ENCODE assay signal across 26 cellular contexts in the genomic region with DNA sequence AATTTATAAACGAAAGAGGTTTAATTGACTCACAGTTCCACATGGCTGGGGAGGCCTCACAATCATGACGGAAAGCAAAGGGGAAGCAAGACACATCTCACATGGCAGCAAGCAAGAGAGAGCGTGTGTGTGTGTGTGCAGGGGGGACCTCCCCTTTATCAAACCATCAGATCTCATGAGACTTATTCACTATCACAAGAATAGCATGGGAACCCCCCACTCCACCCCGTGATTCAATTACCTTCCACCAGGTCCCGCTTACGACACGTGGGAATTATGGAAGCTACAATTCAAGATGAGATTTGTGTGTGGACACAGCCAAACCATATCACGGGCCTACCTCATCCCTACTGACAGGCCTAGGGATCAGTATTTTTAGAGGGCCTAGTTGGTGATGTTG. TPM values are rescaled to one million over a fixed set of nuclear protein-coding genes. Genes with fewer than 3 reads are reported as not detected.
A peak's percentile ranks its signal among the peaks of the same experiment; 100 is the strongest.
DNase-seq lines count a peak whose midpoint lies in the region; ATAC-seq, FAIRE-seq and TF ChIP-seq lines count a peak whose summit lies in the region.
"Had no signal": no experiment of that assay in that cellular context is flagged by ENCODE, and none has a peak within 500 bp of the region (broad histone marks: within the 10 kb centered on the region; RNA-seq: fewer than 3 reads in every experiment).

No MANE protein-coding gene starts in this region.

- SMC1A ChIA-PET in GM12878 (lab: Charles Lee; ENCODE audit: uncharacterized antibody, unreplicated experiment): interaction anchor here (1.1 to 5.2 kb wide), 3 partner anchors 95 to 712 kb away, joined by 4 to 64 read pairs (median 5); no protein-coding TSS in a partner anchor

- no peaks in the 10 kb centered on the region for H3K9me3 Mint-ChIP-seq in type B pancreatic cell

- TF ChIP-seq RAD21 in GM12878 (IDR thresholded peaks at IDR 0.05; ENCODE audit: insufficient read depth, low read depth, low read length): no peak

- H3K27me3 Mint-ChIP-seq in type B pancreatic cell: peaks cover 82% of the 10 kb centered on the region

- H4K20me1 ChIP-seq in GM12878 (ENCODE audit: control insufficient read depth, insufficient read depth): no peaks in the 10 kb centered on the region

- TF ChIP-seq EP300 in GM12878 (IDR thresholded peaks at IDR 0.05; ENCODE audit: borderline replicate concordance in 1 of 2, control insufficient read depth in 1 of 2, low read depth in 2 of 2, low read length in 2 of 2): no peak
- TF ChIP-seq EP300 in esophagus muscularis mucosa (IDR thresholded peaks at IDR 0.05): no peak

- H3K9ac ChIP-seq in GM12878 (ENCODE audit: control insufficient read depth, insufficient read depth, low read length): no peak overlapping the region
- H3K9ac ChIP-seq: BLaER1 had no signal

- H3K4me3 ChIP-seq in GM12878 (no peak overlapping the region), esophagus muscularis mucosa (no peak overlapping the region)
- H3K4me3 ChIP-seq: BLaER1 had no signal

- no peak overlapping the region for H3K27ac ChIP-seq in GM12878 (ENCODE audit: control insufficient read depth, insufficient read depth)
- H3K27ac ChIP-seq in esophagus muscularis mucosa (replicated peaks in 1 of 4): no peak overlapping the region
- H3K27ac ChIP-seq in RWPE1: no peak overlapping the region
- H3K27ac ChIP-seq: BLaER1 had no signal

- CTCF ChIA-PET in GM12878 (lab: Yijun Ruan, JAX): interaction anchor here (0.6 to 5.9 kb wide), 4 partner anchors 94 to 454 kb away, joined by 3 to 84 read pairs (median 4); no protein-coding TSS in a partner anchor
- CTCF ChIA-PET in RWPE1 (lab: Yijun Ruan, JAX): interaction anchor here (0.6 kb wide), 2 partner anchors 188 to 306 kb away, joined by 3 read pairs; no protein-coding TSS in a partner anchor

- H3K27me3 ChIP-seq in GM12878 (replicated peaks in 1 of 2; ENCODE audit: control insufficient read depth in 2 of 2, insufficient read depth in 2 of 2, low read length in 1 of 2) (peaks cover 0 to 2% of the 10 kb centered on the region in 2 experiments; a peak in 2 of 4 replicates), esophagus muscularis mucosa (peaks cover 0 to 15% (median 2%) of the 10 kb centered on the region in 4 donors)

- H3K36me3 ChIP-seq in GM12878 (ENCODE audit: control insufficient read depth in 2 of 2, insufficient read depth in 2 of 2, low read length in 1 of 2) (no peaks in the 10 kb centered on the region), esophagus muscularis mucosa (no peaks in the 10 kb centered on the region)
- H3K36me3 ChIP-seq: BE2C, BLaER1 had no signal

- TF ChIP-seq CTCF in GM12878 (IDR thresholded peaks at IDR 0.05 in 2 of 3, conservative IDR thresholded peaks at IDR 0.05 in 1 of 3; ENCODE audit: control insufficient read depth in 2 of 3, extremely low read depth in 1 of 3, insufficient read depth in 1 of 3, low read depth in 3 of 3, low read length in 3 of 3) (no peak), esophagus muscularis mucosa (IDR thresholded peaks at IDR 0.05) (no peak), type B pancreatic cell (conservative IDR thresholded peaks at IDR 0.05) (no peak), RWPE1 (conservative IDR thresholded peaks at IDR 0.05; ENCODE audit: low read depth) (no peak)

- H2AFZ ChIP-seq in GM12878 (ENCODE audit: control insufficient read depth, low read depth, low read length): no peak overlapping the region

- DNase-seq in GM12878 (ENCODE audit: low read depth, low spot score) (no peak), esophagus muscularis mucosa (ENCODE audit: extremely low spot score) (peak; percentile 64), type B pancreatic cell (ENCODE audit: extremely low spot score, unreplicated experiment) (peak; percentile 16), T1000 (lab: John Stamatoyannopoulos, UW) (no peak), RWPE1 (ENCODE audit: low spot score) (no peak)
- DNase-seq: 8988T; ACHN; BE2C; C1 segment of cervical spinal cord; CD4-positive, alpha-beta memory T cell; CD4-positive, CD25-positive, alpha-beta regulatory T cell; CD8-positive, alpha-beta memory T cell; COR-L47; DMS 273 treated with DMSO at 0.1 percent for 48 hours; DMS153; DMS53; DMS79; DND-41; EL; GDM1 had no signal

- H3K79me2 ChIP-seq in GM12878 (ENCODE audit: control insufficient read depth, insufficient read depth, low read length): peaks cover 19% of the 10 kb centered on the region

- H3K4me2 ChIP-seq in GM12878 (ENCODE audit: control insufficient read depth, insufficient read depth): no peak overlapping the region
- H3K4me2 ChIP-seq: BLaER1 had no signal

- POLR2A ChIA-PET in GM12878 (lab: Charles Lee) (interaction anchor here (0.6 kb wide), 1 partner anchor 373 kb away, joined by 4 read pairs; no protein-coding TSS in a partner anchor), RWPE1 (lab: Yijun Ruan, JAX; ENCODE audit: low non-redundant PET) (no interaction called here)

- H3K4me1 Mint-ChIP-seq in type B pancreatic cell (ENCODE audit: unreplicated experiment): peaks cover 1% of the 10 kb centered on the region

- intact Hi-C loops in GM12878 (cut with micrococcal nuclease; ENCODE audit: unreplicated experiment) (no loop called here), esophagus muscularis mucosa (cut with DNase I) (loop anchor here (5.0 kb wide), 2 partner anchors 710 to 1105 kb away; no protein-coding TSS in a partner anchor)

- no peaks in the 10 kb centered on the region for H3K9me3 ChIP-seq in GM12878 (replicated peaks; ENCODE audit: control insufficient read depth, insufficient read depth, low read length)
- no peaks in the 10 kb centered on the region for H3K9me3 ChIP-seq in esophagus muscularis mucosa
- H3K9me3 ChIP-seq: BE2C, BLaER1 had no signal

- in situ Hi-C loops in GM12878 (cut with MboI): loop anchor here (5.0 to 25.0 kb wide), 3 partner anchors 453 to 1095 kb away; no protein-coding TSS in a partner anchor

- RAD21 ChIA-PET in GM12878 (lab: Charles Lee; ENCODE audit: unreplicated experiment): interaction anchor here (1.3 to 5.7 kb wide), 2 partner anchors 291 to 711 kb away, joined by 3 to 70 read pairs; no protein-coding TSS in a partner anchor

- no peaks in the 10 kb centered on the region for H3K4me1 ChIP-seq in GM12878 (ENCODE audit: control insufficient read depth, insufficient read depth, low read length)
- peaks cover 16 to 25% (median 24%) of the 10 kb centered on the region in 4 donors for H3K4me1 ChIP-seq in esophagus muscularis mucosa
- H3K4me1 ChIP-seq: BE2C had no signal

- no peak for TF ChIP-seq POLR2A in GM12878 (IDR thresholded peaks at IDR 0.05; ENCODE audit: low read depth, low read length)
- TF ChIP-seq POLR2A in esophagus muscularis mucosa (IDR thresholded peaks at IDR 0.05; ENCODE audit: low read depth): no peak

- no peak overlapping the region for H3K27ac Mint-ChIP-seq in type B pancreatic cell
- H3K27ac Mint-ChIP-seq: CD4-positive, alpha-beta memory T cell; CD4-positive, CD25-positive, alpha-beta regulatory T cell; CD8-positive, alpha-beta memory T cell had no signal

- ATAC-seq in GM12878: no peak
- ATAC-seq in GM18873 (IDR thresholded peaks at IDR 0.05; ENCODE audit: low FRiP score, unreplicated experiment): no peak

- H3K36me3 Mint-ChIP-seq in type B pancreatic cell: no peaks in the 10 kb centered on the region
- H3K36me3 Mint-ChIP-seq: CD4-positive, alpha-beta memory T cell; CD4-positive, CD25-positive, alpha-beta regulatory T cell; CD8-positive, alpha-beta memory T cell had no signal

- FAIRE-seq in GM12878 (lab: Jason Lieb, UNC): peak; percentile 62
- FAIRE-seq: A204.1, GM12891 had no signal

- BruUV-seq in GM12878 (replicated peaks; lab: Mats Ljungman, UMichigan): no TSS peak

- WGBS in GM12878 (ENCODE audit: insufficient coverage, insufficient replicate concordance, low lambda C conversion rate, missing lambda C conversion rate): 7% methylated on average over 8 of the region's 8 CpGs
- WGBS in esophagus muscularis mucosa: 93% methylated on average over 8 of the region's 8 CpGs

- H3K4me3 Mint-ChIP-seq in type B pancreatic cell: no peak overlapping the region
- H3K4me3 Mint-ChIP-seq: CD14-positive monocyte; CD4-positive, alpha-beta memory T cell; CD8-positive, alpha-beta memory T cell had no signal

TF ChIP-seq in GM12878, 131 proteins besides CTCF, POLR2A, EP300 and RAD21:
- TF ChIP-seq MTA2 (IDR thresholded peaks at IDR 0.05; ENCODE audit: low read depth) (peak; percentile 73; the same call in 1 of the 2 replicates), SPI1 (IDR thresholded peaks at IDR 0.05; ENCODE audit: borderline replicate concordance, insufficient read depth, low read depth, low read length) (no peak)

RNA-seq across cellular contexts. Expression of a gene that starts 3.1 kb away (rescaled TPM):
- total RNA-seq in GM12878 (2013; cell fraction: nucleolus; rRNA removed): 62.8 and 71.3 TPM in 2 replicates
- total RNA-seq in GM12878 (2014; rRNA removed) (1.3 and 1.5 TPM in 2 replicates), GM12878 (2014; rRNA removed; fragmentation: Illumina TruSeq; extraction: Trizol) (0.67 and 0.69 TPM in 2 replicates), GM12878 (2021) (1.8 and 2.2 TPM in 2 replicates), esophagus muscularis mucosa (1 to 10 TPM in 3 of 4 donors, under 1 TPM in 1; under 0.01 to 6.1 (median 2.8) TPM), type B pancreatic cell (ENCODE audit: low replicate concordance) (1.8 and 9.1 TPM in 2 replicates)
- polyA plus RNA-seq in GM12878 (2011; ENCODE audit: low read depth): 1.4 TPM
- polyA plus RNA-seq in GM12878 (2011; rRNA removed) (11.3 and 23.8 TPM in 2 replicates), GM12878 (2014; fragmentation: Illumina TruSeq; extraction: Trizol) (0.52 and 0.84 TPM in 2 replicates), GM12878 (2014; fragmentation: Nextera tagmentation; extraction: Ambion mirVana) (under 1 TPM; 0.34 to 0.49 TPM), GM12878 (2014; rRNA removed) (0.33 and 0.51 TPM in 2 replicates), GM12878 (2016; fragmentation: Nextera tagmentation; extraction: Ambion mirVana) (1 to 10 TPM; 1.6 TPM)
- polyA plus RNA-seq in GM12878 (2011; cell fraction: cytosol; rRNA removed): 16.7 and 23.2 TPM in 2 replicates
- 40.2 and 43.2 TPM in 2 replicates for polyA plus RNA-seq in GM12878 (2011; cell fraction: nucleus; rRNA removed)
- 2.4 and 3.9 TPM in 2 replicates for polyA plus RNA-seq in GM12878 (2012)
- polyA minus RNA-seq in GM12878 (2011; rRNA and poly(A)+ RNA removed): 54.3 and 64.7 TPM in 2 replicates
- polyA minus RNA-seq in GM12878 (2011; cell fraction: cytosol; rRNA and poly(A)+ RNA removed): 18.7 and 25.7 TPM in 2 replicates
- polyA minus RNA-seq in GM12878 (2011; cell fraction: nucleus; rRNA and poly(A)+ RNA removed): 161 and 396 TPM in 2 replicates
- total RNA-seq: CD8-positive, alpha-beta memory T cell; G401 had no signal

Comparison
In these comparisons a context has a peak if more than half of its experiments do, and no peak if none do; other contexts are left out.
1. DNase-seq: peak in esophagus muscularis mucosa (single experiment) and type B pancreatic cell (single experiment); none in GM12878 (single experiment), T1000 (single experiment) and RWPE1 (single experiment).